ENCODE assay signal across 8 cellular contexts in the genomic region with DNA sequence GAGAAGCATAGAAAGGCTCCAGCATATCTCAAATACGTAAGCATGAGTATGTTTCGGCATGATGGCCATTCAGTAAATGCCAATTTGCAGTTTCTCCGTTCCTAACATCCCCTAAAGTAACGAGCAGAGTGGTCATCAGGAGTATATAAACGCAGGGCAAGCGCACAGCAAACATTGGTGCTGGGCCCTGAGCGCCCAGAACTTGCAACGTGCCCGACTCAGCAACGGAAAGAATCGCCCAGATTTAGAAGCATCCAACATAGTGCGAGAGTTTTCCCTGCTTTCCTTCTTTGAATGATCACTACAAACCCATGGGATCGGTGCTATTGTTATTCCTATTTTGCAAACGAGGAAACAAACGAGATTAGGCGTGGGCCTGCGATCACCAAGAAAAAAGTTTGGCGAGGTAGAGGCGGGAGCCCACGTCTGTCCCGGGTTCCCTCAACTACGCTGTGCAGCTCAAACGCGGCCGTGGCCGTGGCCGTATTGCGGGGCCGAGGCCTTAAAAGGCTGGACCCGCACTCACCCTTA.
A peak's percentile ranks its signal among the peaks of the same experiment; 100 is the strongest.
DNase-seq lines count a peak whose midpoint lies in the region; ATAC-seq lines count a peak whose summit lies in the region.

No MANE protein-coding gene starts in this region.

- no peaks in the 10 kb centered on the region for H3K27me3 ChIP-seq in iPS DF 6.9 (ENCODE audit: control insufficient read depth, insufficient read depth, low read length)

- peaks cover 35% of the 10 kb centered on the region for H3K36me3 Mint-ChIP-seq in activated naive CD4-positive, alpha-beta T cell treated with anti-CD3 and anti-CD28 coated beads, Interleukin-2, amount 50 U/mL, for 24 hours
- H3K36me3 Mint-ChIP-seq in stimulated activated effector memory CD8-positive, alpha-beta T cell treated with anti-CD3 and anti-CD28 coated beads, Interleukin-12 subunit alpha, Interleukin-12 subunit beta, amount 100 ng/mL, for 72 hours = peaks cover 64% of the 10 kb centered on the region

- no CpG with 5 or more reads among the region's 30 CpGs for WGBS in iPS DF 6.9 (ENCODE audit: insufficient coverage, insufficient read length)

- DNase-seq in activated CD8-positive, alpha-beta memory T cell treated with anti-CD3 and anti-CD28 coated beads for 24 hours = peak; percentile 70
- DNase-seq in activated CD8-positive, alpha-beta memory T cell treated with anti-CD3 and anti-CD28 coated beads, Interleukin-2, amount 50 U/mL, for 48 hours = no peak
- DNase-seq in iPS DF 6.9 (ENCODE audit: low read depth, low spot score) = no peak
- DNase-seq in stimulated activated effector memory CD8-positive, alpha-beta T cell treated with anti-CD3 and anti-CD28 coated beads, Interleukin-12 subunit alpha, Interleukin-12 subunit beta, amount 100 ng/mL, for 72 hours (ENCODE audit: low spot score in 2 of 2) = peak in 1 of 2 donors; percentile 56
- DNase-seq in NOMO-1 treated with DMSO at 0.1 percent for 48 hours (lab: John Stamatoyannopoulos, UW; ENCODE audit: unreplicated experiment) = no peak
- no peak for DNase-seq in HCEC 1CT
- DNase-seq in DMS114 treated with DMSO at 0.1 percent for 48 hours (lab: John Stamatoyannopoulos, UW; ENCODE audit: unreplicated experiment) = no peak

- H3K4me1 ChIP-seq in iPS DF 6.9 (ENCODE audit: control insufficient read depth, insufficient read depth, low read length) = peaks cover 2% of the 10 kb centered on the region; the same call in 1 of the 2 replicates

- peak; percentile 57 for ATAC-seq in stimulated activated effector memory CD8-positive, alpha-beta T cell treated with anti-CD3 and anti-CD28 coated beads, Interleukin-12 subunit alpha, Interleukin-12 subunit beta, amount 100 ng/mL, for 72 hours

- H3K27me3 Mint-ChIP-seq in activated naive CD4-positive, alpha-beta T cell treated with anti-CD3 and anti-CD28 coated beads, Interleukin-2, amount 50 U/mL, for 24 hours = no peaks in the 10 kb centered on the region

- H3K27ac Mint-ChIP-seq in activated naive CD4-positive, alpha-beta T cell treated with anti-CD3 and anti-CD28 coated beads, Interleukin-2, amount 50 U/mL, for 24 hours = peak overlapping the region; percentile 100
- peak overlapping the region; percentile 99 for H3K27ac Mint-ChIP-seq in stimulated activated effector memory CD8-positive, alpha-beta T cell treated with anti-CD3 and anti-CD28 coated beads, Interleukin-12 subunit alpha, Interleukin-12 subunit beta, amount 100 ng/mL, for 72 hours

- peak overlapping the region; percentile 26 for H3K27ac ChIP-seq in iPS DF 6.9 (ENCODE audit: low read length)

- no peaks in the 10 kb centered on the region for H3K9me3 Mint-ChIP-seq in activated naive CD4-positive, alpha-beta T cell treated with anti-CD3 and anti-CD28 coated beads, Interleukin-2, amount 50 U/mL, for 24 hours
- H3K9me3 Mint-ChIP-seq in stimulated activated effector memory CD8-positive, alpha-beta T cell treated with anti-CD3 and anti-CD28 coated beads, Interleukin-12 subunit alpha, Interleukin-12 subunit beta, amount 100 ng/mL, for 72 hours = no peaks in the 10 kb centered on the region

- H3K4me3 ChIP-seq in iPS DF 6.9 (ENCODE audit: low read length) = peak overlapping the region; percentile 98

- H3K36me3 ChIP-seq in iPS DF 6.9 (ENCODE audit: control insufficient read depth, insufficient read depth, low read length) = peaks cover 39% of the 10 kb centered on the region

- peak overlapping the region; percentile 98 for H3K4me3 Mint-ChIP-seq in activated naive CD4-positive, alpha-beta T cell treated with anti-CD3 and anti-CD28 coated beads, Interleukin-2, amount 50 U/mL, for 24 hours
- peak overlapping the region; percentile 86 for H3K4me3 Mint-ChIP-seq in stimulated activated effector memory CD8-positive, alpha-beta T cell treated with anti-CD3 and anti-CD28 coated beads, Interleukin-12 subunit alpha, Interleukin-12 subunit beta, amount 100 ng/mL, for 72 hours

- H3K4me1 Mint-ChIP-seq in activated naive CD4-positive, alpha-beta T cell treated with anti-CD3 and anti-CD28 coated beads, Interleukin-2, amount 50 U/mL, for 24 hours = peaks cover 28% of the 10 kb centered on the region
- H3K4me1 Mint-ChIP-seq in stimulated activated effector memory CD8-positive, alpha-beta T cell treated with anti-CD3 and anti-CD28 coated beads, Interleukin-12 subunit alpha, Interleukin-12 subunit beta, amount 100 ng/mL, for 72 hours = peaks cover 29% of the 10 kb centered on the region

- H3K9me3 ChIP-seq in iPS DF 6.9 (ENCODE audit: control insufficient read depth, insufficient read depth, low read length) = no peaks in the 10 kb centered on the region
